1 cellular context compared by ENCODE assay signal in genomic region chr11:62861564-62862192, GRCh38.
A peak's percentile ranks its signal among the peaks of the same experiment; 100 is the strongest.
TF ChIP-seq lines count a peak whose summit lies in the region.

No MANE protein-coding gene starts in this region.

TF ChIP-seq in HepG2, 621 proteins besides CTCF, POLR2A, EP300 and RAD21:
- 0 out of 2 replicates have a peak, but pooled peaks have one; percentile 30 for TF ChIP-seq THAP9 (CRISPR knock-in tag; IDR thresholded peaks at IDR 0.05; ENCODE audit: borderline replicate concordance)
- peak; percentile 68; the same call in 1 of the 2 replicates for TF ChIP-seq ZBTB38 (CRISPR knock-in tag; IDR thresholded peaks at IDR 0.05)
- 0 out of 2 replicates have a peak, but pooled peaks have one; percentile 39 for TF ChIP-seq MAFG (CRISPR knock-in tag; IDR thresholded peaks at IDR 0.05)
- TF ChIP-seq TFDP2 (CRISPR knock-in tag; IDR thresholded peaks at IDR 0.05): peak; percentile 5; the same call in 1 of the 2 replicates
